Comparison of ENCODE assay signal across 19 cellular contexts in genomic region chr1:115666206-115666605, GRCh38.
"Had no signal": no experiment of that assay in that cellular context is flagged by ENCODE, and none has a peak within 500 bp of the region (broad histone marks: within the 10 kb centered on the region; RNA-seq: fewer than 3 reads in every experiment).

No MANE protein-coding gene starts in this region.

- H3K27me3 Mint-ChIP-seq: activated B cell treated with CpG ODN at 0.5 μM for 24 hours; activated CD4-positive, alpha-beta memory T cell treated with anti-CD3 and anti-CD28 coated beads, Interleukin-2, amount 10 ng/mL, durations not matched to agents 7 days and 5 days; activated CD8-positive, alpha-beta memory T cell treated with anti-CD3 and anti-CD28 coated beads, Interleukin-2, amount 10 ng/mL, durations not matched to agents 7 days and 5 days; activated T-helper 17 cell treated with anti-CD3 and anti-CD28 coated beads, Interleukin-2, amount 50 U/mL, for 72 hours; stimulated activated memory B cell treated with anti-CD40 and anti-IgM and Interleukin-4, amounts not matched to agents 10 μg/mL and 1 μg/mL and 100 μg/mL, for 72 hours had no signal

- H3K27me3 ChIP-seq: esophagus squamous epithelium had no signal

- H3K4me1 Mint-ChIP-seq: activated B cell treated with CpG ODN at 0.5 μM for 24 hours; activated T-helper 17 cell treated with anti-CD3 and anti-CD28 coated beads, Interleukin-2, amount 50 U/mL, for 72 hours; stimulated activated memory B cell treated with anti-CD40 and anti-IgM and Interleukin-4, amounts not matched to agents 10 μg/mL and 1 μg/mL and 100 μg/mL, for 72 hours had no signal

- H3K36me3 Mint-ChIP-seq: stimulated activated memory B cell treated with anti-CD40 and anti-IgM and Interleukin-4, amounts not matched to agents 10 μg/mL and 1 μg/mL and 100 μg/mL, for 72 hours had no signal

- H3K9ac ChIP-seq: SK-N-SH had no signal

- DNase-seq: activated B cell treated with CpG ODN at 0.5 μM for 24 hours; activated CD4-positive, alpha-beta memory T cell treated with anti-CD3 and anti-CD28 coated beads, Interleukin-2, amount 10 ng/mL, durations not matched to agents 7 days and 5 days; activated CD4-positive, alpha-beta T cell treated with anti-CD3 and anti-CD28 coated beads for 48 hours; activated CD8-positive, alpha-beta memory T cell treated with anti-CD3 and anti-CD28 coated beads, Interleukin-2, amount 10 ng/mL, durations not matched to agents 7 days and 5 days; activated naive CD4-positive, alpha-beta T cell treated with Interleukin-2 at 50 U/mL for 16 hours; activated naive CD8-positive, alpha-beta T cell treated with anti-CD3 and anti-CD28 coated beads, Interleukin-2, amount 10 ng/mL, durations not matched to agents 7 days and 5 days; cortex of kidney; effector CD8-positive, alpha-beta T cell; esophagus squamous epithelium; islet precursor cell; left colon; nephron progenitor cell; SK-N-SH; small intestine; stimulated activated CD4-positive, alpha-beta T cell treated with anti-CD3 and anti-CD28 coated beads, Interleukin-4, amount 100 ng/mL, for 24 hours had no signal

- H3K4me3 Mint-ChIP-seq: activated B cell treated with CpG ODN at 0.5 μM for 24 hours; activated CD4-positive, alpha-beta memory T cell treated with anti-CD3 and anti-CD28 coated beads, Interleukin-2, amount 10 ng/mL, durations not matched to agents 7 days and 5 days; activated CD8-positive, alpha-beta memory T cell treated with anti-CD3 and anti-CD28 coated beads, Interleukin-2, amount 10 ng/mL, durations not matched to agents 7 days and 5 days; activated naive CD8-positive, alpha-beta T cell treated with anti-CD3 and anti-CD28 coated beads, Interleukin-2, amount 10 ng/mL, durations not matched to agents 7 days and 5 days; activated T-helper 17 cell treated with anti-CD3 and anti-CD28 coated beads, Interleukin-2, amount 50 U/mL, for 72 hours; nephron progenitor cell; stimulated activated memory B cell treated with anti-CD40 and anti-IgM and Interleukin-4, amounts not matched to agents 10 μg/mL and 1 μg/mL and 100 μg/mL, for 72 hours; T-helper 2 cell treated with Interferon-gamma antibody and Interleukin-4, amounts not matched to agents 5 μg/mL and 100 μg/mL, for 36 hours had no signal

- H3K9me3 Mint-ChIP-seq: activated B cell treated with CpG ODN at 0.5 μM for 24 hours; activated CD4-positive, alpha-beta memory T cell treated with anti-CD3 and anti-CD28 coated beads, Interleukin-2, amount 10 ng/mL, durations not matched to agents 7 days and 5 days; activated naive CD8-positive, alpha-beta T cell treated with anti-CD3 and anti-CD28 coated beads, Interleukin-2, amount 10 ng/mL, durations not matched to agents 7 days and 5 days; activated T-helper 17 cell treated with anti-CD3 and anti-CD28 coated beads, Interleukin-2, amount 50 U/mL, for 72 hours; stimulated activated memory B cell treated with anti-CD40 and anti-IgM and Interleukin-4, amounts not matched to agents 10 μg/mL and 1 μg/mL and 100 μg/mL, for 72 hours had no signal

- H3K9me3 ChIP-seq: esophagus squamous epithelium had no signal

- ATAC-seq: activated CD8-positive, alpha-beta memory T cell treated with anti-CD3 and anti-CD28 coated beads, Interleukin-2, amount 10 ng/mL, durations not matched to agents 7 days and 5 days; activated T-helper 17 cell treated with anti-CD3 and anti-CD28 coated beads, Interleukin-2, amount 50 U/mL, for 72 hours; stimulated activated memory B cell treated with anti-CD40 and anti-IgM and Interleukin-4, amounts not matched to agents 10 μg/mL and 1 μg/mL and 100 μg/mL, for 72 hours had no signal

- H3K27ac Mint-ChIP-seq: activated B cell treated with CpG ODN at 0.5 μM for 24 hours; activated CD4-positive, alpha-beta memory T cell treated with anti-CD3 and anti-CD28 coated beads, Interleukin-2, amount 10 ng/mL, durations not matched to agents 7 days and 5 days; activated CD8-positive, alpha-beta memory T cell treated with anti-CD3 and anti-CD28 coated beads, Interleukin-2, amount 10 ng/mL, durations not matched to agents 7 days and 5 days; activated naive CD8-positive, alpha-beta T cell treated with anti-CD3 and anti-CD28 coated beads, Interleukin-2, amount 10 ng/mL, durations not matched to agents 7 days and 5 days; activated T-helper 17 cell treated with anti-CD3 and anti-CD28 coated beads, Interleukin-2, amount 50 U/mL, for 72 hours; stimulated activated memory B cell treated with anti-CD40 and anti-IgM and Interleukin-4, amounts not matched to agents 10 μg/mL and 1 μg/mL and 100 μg/mL, for 72 hours; T-helper 2 cell treated with Interferon-gamma antibody and Interleukin-4, amounts not matched to agents 5 μg/mL and 100 μg/mL, for 36 hours had no signal

- H3K4me3 ChIP-seq: esophagus squamous epithelium, lung had no signal
